Comparison of ENCODE assay signal across 8 cellular contexts in the genomic region with DNA sequence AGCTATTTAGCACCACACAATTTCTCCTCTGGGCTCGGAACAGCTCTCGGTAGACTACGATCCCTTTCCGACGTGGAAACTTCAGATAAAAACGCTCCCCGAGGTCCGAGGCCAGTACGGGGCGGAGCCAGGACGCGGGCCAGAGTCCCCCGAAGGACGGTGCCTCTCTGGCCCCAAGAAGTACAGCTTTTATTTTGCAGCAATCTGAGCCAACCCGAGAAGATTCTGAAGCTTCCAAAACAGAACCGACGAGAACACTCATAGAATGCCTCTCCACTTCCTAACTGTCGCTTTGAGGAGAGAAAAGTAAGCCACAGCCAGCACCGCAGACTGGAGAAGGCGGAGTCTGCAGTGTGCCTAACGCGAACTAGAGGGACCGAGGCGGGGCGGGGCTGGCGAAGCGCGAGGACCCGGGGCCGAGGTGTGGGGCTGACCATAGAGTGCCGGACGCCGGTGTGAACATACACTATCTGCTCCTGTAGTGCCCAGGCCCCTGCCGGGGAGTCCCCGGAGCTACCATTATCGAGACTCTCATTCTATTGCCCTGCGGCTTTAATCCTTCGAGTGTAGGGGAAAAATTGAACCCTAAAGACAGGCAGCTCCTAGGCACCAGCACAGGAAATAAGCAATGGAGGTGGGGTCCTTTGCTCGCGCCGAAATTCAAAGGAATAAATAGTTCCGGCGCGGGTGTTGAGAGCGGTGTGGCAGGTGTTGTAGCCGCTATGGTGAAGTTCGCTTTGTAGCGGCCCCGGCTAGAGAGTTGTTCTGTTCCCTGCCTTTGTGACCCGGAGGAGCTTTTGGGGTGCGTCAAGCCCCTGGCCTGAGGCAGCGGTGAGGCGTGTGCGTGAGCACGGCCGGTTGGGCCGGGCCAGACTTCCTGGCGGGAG. TPM values are rescaled to one million over a fixed set of nuclear protein-coding genes. Genes with fewer than 3 reads are reported as not detected.
A peak's percentile ranks its signal among the peaks of the same experiment; 100 is the strongest.
DNase-seq lines count a peak whose midpoint lies in the region; ATAC-seq lines count a peak whose summit lies in the region.

Gene SMC2, plus strand, starts transcription at position 663 of the 887 bp plus-strand sequence. CDS start 1,076 bp downstream, outside the sequence.

- ATAC-seq in GM21825 (IDR thresholded peaks at IDR 0.05; ENCODE audit: unreplicated experiment) (peak; percentile 88), naive B cell (ENCODE audit: low read depth in 2 of 2) (peak; percentile 91 to 92)
- ATAC-seq in stimulated activated memory B cell treated with anti-CD40 and anti-IgM and Interleukin-4, amounts not matched to agents 10 μg/mL and 1 μg/mL and 100 μg/mL, for 72 hours = peak; percentile 98

- peak within 1 kb of the TSS; percentile 75 for H3K9ac ChIP-seq in Karpas-422 (ENCODE audit: low read length)

- peak within 1 kb of the TSS; percentile 91 for H3K4me3 ChIP-seq in Karpas-422 (ENCODE audit: low read length)

- no peaks in the 10 kb centered on the region; the same call in 1 of the 2 replicates for H3K36me3 ChIP-seq in Karpas-422 (ENCODE audit: insufficient read depth, low read length)

- H3K27ac ChIP-seq in Karpas-422 (ENCODE audit: low read length) = peak within 1 kb of the TSS; percentile 79

- H4K20me1 ChIP-seq in Karpas-422 (ENCODE audit: insufficient read depth, low read depth, low read length) = no peaks in the 10 kb centered on the region

- no peaks in the 10 kb centered on the region for H3K27me3 ChIP-seq in Karpas-422 (ENCODE audit: low read length)

- peaks cover 37% of the 10 kb centered on the region for H3K4me1 Mint-ChIP-seq in activated T-helper 1 cell treated with anti-CD3 and anti-CD28 coated beads, Interleukin-12 subunit alpha, Interleukin-12 subunit beta, Interleukin-2, Interleukin-4 antibody, amounts not matched to agents 30 ng/mL and 10 ng/mL and 1 ng/mL, durations not matched to agents 14 hours and 24 hours and 36 hours (ENCODE audit: low read depth)
- H3K4me1 Mint-ChIP-seq in naive B cell = peaks cover 19 to 41% (median 35%) of the 10 kb centered on the region in 3 donors
- H3K4me1 Mint-ChIP-seq in stimulated activated memory B cell treated with anti-CD40 and anti-IgM and Interleukin-4, amounts not matched to agents 10 μg/mL and 1 μg/mL and 100 μg/mL, for 72 hours = peaks cover 13% of the 10 kb centered on the region

- H3K9me2 ChIP-seq in Karpas-422 (replicated peaks; ENCODE audit: insufficient read depth, low read length) = no peaks in the 10 kb centered on the region

- H3K27ac Mint-ChIP-seq in activated T-helper 1 cell treated with anti-CD3 and anti-CD28 coated beads, Interleukin-12 subunit alpha, Interleukin-12 subunit beta, Interleukin-2, Interleukin-4 antibody, amounts not matched to agents 30 ng/mL and 10 ng/mL and 1 ng/mL, durations not matched to agents 14 hours and 24 hours and 36 hours = peak within 1 kb of the TSS; percentile 100
- peak within 1 kb of the TSS; percentile 96 to 100 (median 100) for H3K27ac Mint-ChIP-seq in naive B cell
- peak within 1 kb of the TSS; percentile 100 for H3K27ac Mint-ChIP-seq in stimulated activated memory B cell treated with anti-CD40 and anti-IgM and Interleukin-4, amounts not matched to agents 10 μg/mL and 1 μg/mL and 100 μg/mL, for 72 hours

- H2AFZ ChIP-seq in Karpas-422 (ENCODE audit: low read length) = peak within 1 kb of the TSS; percentile 79

- H3K9me3 ChIP-seq in Karpas-422 (ENCODE audit: low read length) = no peaks in the 10 kb centered on the region

- H3K4me2 ChIP-seq in Karpas-422 (ENCODE audit: low read depth, low read length, poor library complexity, severe bottlenecking) = peak within 1 kb of the TSS; percentile 83

- DNase-seq in DMS79 treated with DMSO at 0.1 percent for 48 hours (lab: John Stamatoyannopoulos, UW) = peak; percentile 85
- DNase-seq in Karpas-422 = peak; percentile 97
- DNase-seq in RKO (ENCODE audit: low spot score) = peak; percentile 93
- peak; percentile 90 for DNase-seq in activated T-helper 1 cell treated with anti-CD3 and anti-CD28 coated beads, Interleukin-12 subunit alpha, Interleukin-12 subunit beta, Interleukin-2, Interleukin-4 antibody, amounts not matched to agents 30 ng/mL and 10 ng/mL and 1 ng/mL, durations not matched to agents 14 hours and 24 hours and 36 hours (ENCODE audit: low spot score)
- DNase-seq in fibroblast of gingiva (ENCODE audit: low read depth) = peak; percentile 88
- peak; percentile 94 for DNase-seq in naive B cell

- H3K36me3 Mint-ChIP-seq in activated T-helper 1 cell treated with anti-CD3 and anti-CD28 coated beads, Interleukin-12 subunit alpha, Interleukin-12 subunit beta, Interleukin-2, Interleukin-4 antibody, amounts not matched to agents 30 ng/mL and 10 ng/mL and 1 ng/mL, durations not matched to agents 14 hours and 24 hours and 36 hours (ENCODE audit: low read depth) = peaks cover 12% of the 10 kb centered on the region
- H3K36me3 Mint-ChIP-seq in naive B cell = no peaks in the 10 kb centered on the region
- no peaks in the 10 kb centered on the region for H3K36me3 Mint-ChIP-seq in stimulated activated memory B cell treated with anti-CD40 and anti-IgM and Interleukin-4, amounts not matched to agents 10 μg/mL and 1 μg/mL and 100 μg/mL, for 72 hours

- H3K4me1 ChIP-seq in Karpas-422 (ENCODE audit: low read length) = peaks cover 39% of the 10 kb centered on the region

- peaks cover 46% of the 10 kb centered on the region for H3K79me2 ChIP-seq in Karpas-422 (ENCODE audit: low read length)

- intact Hi-C loops in activated T-helper 1 cell treated with anti-CD3 and anti-CD28 coated beads, Interleukin-12 subunit alpha, Interleukin-12 subunit beta, Interleukin-2, Interleukin-4 antibody, amounts not matched to agents 30 ng/mL and 10 ng/mL and 1 ng/mL, durations not matched to agents 14 hours and 24 hours and 36 hours (cut with micrococcal nuclease) = loop anchor here (1.0 to 10.0 kb wide), 7 partner anchors 101 to 1251 kb away; partner anchors contain the start of genes ABCA1 and NIPSNAP3A

- no peaks in the 10 kb centered on the region for H3K27me3 Mint-ChIP-seq in activated T-helper 1 cell treated with anti-CD3 and anti-CD28 coated beads, Interleukin-12 subunit alpha, Interleukin-12 subunit beta, Interleukin-2, Interleukin-4 antibody, amounts not matched to agents 30 ng/mL and 10 ng/mL and 1 ng/mL, durations not matched to agents 14 hours and 24 hours and 36 hours (ENCODE audit: insufficient read depth)
- no peaks in the 10 kb centered on the region for H3K27me3 Mint-ChIP-seq in naive B cell
- H3K27me3 Mint-ChIP-seq in stimulated activated memory B cell treated with anti-CD40 and anti-IgM and Interleukin-4, amounts not matched to agents 10 μg/mL and 1 μg/mL and 100 μg/mL, for 72 hours = peaks cover 6% of the 10 kb centered on the region

- no peaks in the 10 kb centered on the region for H3K9me3 Mint-ChIP-seq in activated T-helper 1 cell treated with anti-CD3 and anti-CD28 coated beads, Interleukin-12 subunit alpha, Interleukin-12 subunit beta, Interleukin-2, Interleukin-4 antibody, amounts not matched to agents 30 ng/mL and 10 ng/mL and 1 ng/mL, durations not matched to agents 14 hours and 24 hours and 36 hours
- H3K9me3 Mint-ChIP-seq in naive B cell = no peaks in the 10 kb centered on the region
- no peaks in the 10 kb centered on the region for H3K9me3 Mint-ChIP-seq in stimulated activated memory B cell treated with anti-CD40 and anti-IgM and Interleukin-4, amounts not matched to agents 10 μg/mL and 1 μg/mL and 100 μg/mL, for 72 hours

- peak within 1 kb of the TSS; percentile 98 for H3K4me3 Mint-ChIP-seq in activated T-helper 1 cell treated with anti-CD3 and anti-CD28 coated beads, Interleukin-12 subunit alpha, Interleukin-12 subunit beta, Interleukin-2, Interleukin-4 antibody, amounts not matched to agents 30 ng/mL and 10 ng/mL and 1 ng/mL, durations not matched to agents 14 hours and 24 hours and 36 hours
- H3K4me3 Mint-ChIP-seq in naive B cell = peak within 1 kb of the TSS; percentile 95 to 100 (median 99)
- peak within 1 kb of the TSS; percentile 97 for H3K4me3 Mint-ChIP-seq in stimulated activated memory B cell treated with anti-CD40 and anti-IgM and Interleukin-4, amounts not matched to agents 10 μg/mL and 1 μg/mL and 100 μg/mL, for 72 hours

RNA-seq across cellular contexts. Expression of gene SMC2, which starts in this region (rescaled TPM):
- total RNA-seq in Karpas-422 (2014; rRNA removed; shearing (Covaris generic); ENCODE audit: low replicate concordance) = 16.5 and 24.9 TPM in 2 replicates
- total RNA-seq in activated T-helper 1 cell treated with anti-CD3 and anti-CD28 coated beads, Interleukin-12 subunit alpha, Interleukin-12 subunit beta, Interleukin-2, Interleukin-4 antibody, amounts not matched to agents 30 ng/mL and 10 ng/mL and 1 ng/mL, durations not matched to agents 14 hours and 24 hours and 36 hours = 51.9 and 52.5 TPM in 2 replicates
- 10 to 100 TPM in 5 of 6 donors, 1 to 10 TPM in 1; 2.7 to 14.7 (median 11.7) TPM for polyA plus RNA-seq in naive B cell (ENCODE audit: low read depth in 6 of 6)

Comparison
In these comparisons a context has a peak if more than half of its experiments do, and no peak if none do; other contexts are left out.
1. Peak in every context shown above with its lines: DNase-seq, ATAC-seq, H3K4me3 ChIP-seq and H3K27ac ChIP-seq.